In genomic region chr1:225794954-225795353, GRCh38 we compare ENCODE assay signal across 9 cellular contexts.
"Had no signal": no experiment of that assay in that cellular context is flagged by ENCODE, and none has a peak within 500 bp of the region (broad histone marks: within the 10 kb centered on the region; RNA-seq: fewer than 3 reads in every experiment).

No MANE protein-coding gene starts in this region.

- H3K9me3 ChIP-seq: HAP-1 had no signal

- H3K4me3 ChIP-seq: GM23248, HAP-1 had no signal

- H3K4me3 Mint-ChIP-seq: IgD-negative memory B cell had no signal

- H3K9ac ChIP-seq: GM23248 had no signal

- H3K27ac ChIP-seq: GM23248, HL-60 had no signal

- H3K27ac Mint-ChIP-seq: IgD-negative memory B cell had no signal

- ATAC-seq: HCT116, HepG2 had no signal

- DNase-seq: GM23248, GOT3, H7, KBM-7 had no signal

- H3K27me3 Mint-ChIP-seq: IgD-negative memory B cell had no signal

- H3K4me1 ChIP-seq: HAP-1 had no signal
